Comparison of ENCODE assay signal across 1 cellular context in genomic region chrX:68498508-68499379, GRCh38.
TF ChIP-seq lines count a peak whose summit lies in the region.

TSS of gene YIPF6 (plus strand) at chrX:68499051. CDS start at chrX:68499067, 16 bp downstream.

TF ChIP-seq in K562, 482 proteins besides CTCF, POLR2A, EP300 and RAD21 (continued from another document):
- TF ChIP-seq RB1 (IDR thresholded peaks at IDR 0.05; ENCODE audit: low read depth) (peak; percentile 81), SPI1 (IDR thresholded peaks at IDR 0.05; ENCODE audit: borderline replicate concordance, low read depth, low read length) (0 out of 2 replicates have a peak, but pooled peaks have one; percentile 16), LARP7 (IDR thresholded peaks at IDR 0.05) (no peak), NR2C2 (CRISPR knock-in tag; IDR thresholded peaks at IDR 0.05) (peak; percentile 52; the same call in 1 of the 2 replicates), NR2C2 (tag; IDR thresholded peaks at IDR 0.05) (peak; percentile 90), ZNF23 (CRISPR knock-in tag; IDR thresholded peaks at IDR 0.05) (no peak), ATF2 (CRISPR knock-in tag; IDR thresholded peaks at IDR 0.05) (no peak), COPS2 (conservative IDR thresholded peaks at IDR 0.05) (no peak), MGA (IDR thresholded peaks at IDR 0.05) (0 out of 2 replicates have a peak, but pooled peaks have one; percentile 27), HIVEP1 (CRISPR knock-in tag; IDR thresholded peaks at IDR 0.05) (no peak), ZNF444 (CRISPR knock-in tag; IDR thresholded peaks at IDR 0.05) (no peak), IRF2 (CRISPR knock-in tag; IDR thresholded peaks at IDR 0.05) (no peak), KLF13 (tag; IDR thresholded peaks at IDR 0.05; ENCODE audit: borderline replicate concordance, low read depth) (no peak), ZNF589 (CRISPR knock-in tag; IDR thresholded peaks at IDR 0.05; ENCODE audit: low read depth) (peak; percentile 58; the same call in 1 of the 2 replicates), ZNF316 (IDR thresholded peaks at IDR 0.05) (0 out of 2 replicates have a peak, but pooled peaks have one; percentile 5)
